Comparison of ENCODE assay signal across 22 cellular contexts in genomic region chr6:168873266-168873665, GRCh38.
"Had no signal": no experiment of that assay in that cellular context is flagged by ENCODE, and none has a peak within 500 bp of the region (broad histone marks: within the 10 kb centered on the region; RNA-seq: fewer than 3 reads in every experiment).

No MANE protein-coding gene starts in this region.

- H3K36me3 ChIP-seq: MG63 had no signal

- H3K27me3 ChIP-seq: MG63 had no signal

- H3K4me2 ChIP-seq: SK-N-SH had no signal

- DNase-seq: IMR-90, Karpas-422, KG1, MG63, NCI-H1092, NCI-H1105 treated with DMSO at 0.1 percent for 48 hours, NCI-H1417 treated with DMSO at 0.1 percent for 48 hours, NCI-H187, NCI-H2029, NCI-H2081 treated with DMSO at 0.1 percent for 48 hours, NCI-H2171, NCI-H226, NCI-H446, NCI-H510A, NCI-H524 treated with DMSO at 0.1 percent for 48 hours, NCI-H69, NCI-H774, RPMI8226, SHP77, SK-N-SH had no signal

- H3K4me3 ChIP-seq: MG63 had no signal

- ATAC-seq: HepG2 had no signal

- H3K9me3 ChIP-seq: MG63, SK-N-SH had no signal

- FAIRE-seq: HepG2, RCC 7860 had no signal

- H3K9ac ChIP-seq: SK-N-SH had no signal
